In genomic region chr20:37346232-37346525, GRCh38 we compare ENCODE assay signal across 1 cellular context.
TF ChIP-seq lines count a peak whose summit lies in the region.

No MANE protein-coding gene starts in this region.

TF ChIP-seq in HEK293, 187 proteins besides CTCF, POLR2A, EP300 and RAD21 (continued from another document):
- TF ChIP-seq ZNF654 (tag by site-specific recombination; IDR thresholded peaks at IDR 0.05; ENCODE audit: low read depth) (no peak), HOXC10 (CRISPR knock-in tag; IDR thresholded peaks at IDR 0.05) (no peak), ZNF114 (tag by site-specific recombination; IDR thresholded peaks at IDR 0.05) (no peak), ZSCAN16 (tag by site-specific recombination; IDR thresholded peaks at IDR 0.05) (no peak), ZNF366 (tag by site-specific recombination; conservative IDR thresholded peaks at IDR 0.05) (no peak)
